ENCODE assay signal across 10 cellular contexts in the genomic region with DNA sequence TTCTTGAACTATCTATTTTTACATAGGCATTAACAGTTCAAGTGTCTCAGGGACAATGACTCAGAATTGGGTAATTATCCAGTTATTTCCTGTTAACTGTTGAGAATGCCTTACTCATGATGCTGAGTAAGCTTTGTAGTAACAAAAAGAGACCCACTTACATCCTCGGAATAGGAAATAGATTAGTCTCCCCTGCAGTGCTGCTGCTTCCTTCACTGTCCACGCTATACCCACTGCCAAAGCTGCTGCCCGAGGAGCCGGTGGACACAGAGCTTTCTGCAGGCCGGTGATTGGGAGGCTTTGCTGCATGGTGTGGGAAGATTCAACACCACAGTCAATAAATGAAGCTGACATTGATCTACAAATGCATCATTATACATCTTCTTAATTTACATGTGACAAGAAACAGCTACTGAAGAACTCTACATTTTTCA.
DNase-seq lines count a peak whose midpoint lies in the region; ATAC-seq and TF ChIP-seq lines count a peak whose summit lies in the region.
"Had no signal": no experiment of that assay in that cellular context is flagged by ENCODE, and none has a peak within 500 bp of the region (broad histone marks: within the 10 kb centered on the region; RNA-seq: fewer than 3 reads in every experiment).

No MANE protein-coding gene starts in this region.

- DNase-seq in ACHN: peak; percentile 97
- DNase-seq in HT1080 (ENCODE audit: low read depth): peak; percentile 94
- peak; percentile 92 for DNase-seq in SK-N-DZ (ENCODE audit: low spot score)
- DNase-seq in fibroblast of villous mesenchyme (ENCODE audit: low read depth): peak; percentile 78
- DNase-seq in NCI-H82 (lab: John Stamatoyannopoulos, UW): no peak
- no peak for DNase-seq in NCI-H187 treated with DMSO at 0.1 percent for 48 hours (lab: John Stamatoyannopoulos, UW)
- no peak for DNase-seq in RPMI8226
- DNase-seq: CD8-positive, alpha-beta T cell; NCI-H1436 treated with DMSO at 0.1 percent for 48 hours had no signal

- in situ Hi-C loops in ACHN (cut with HindIII; ENCODE audit: low pct_ligation_motif_present, low pct_unique_long_range_greater_than_20kb, low sequenced_read_pairs): no loop called here

- ATAC-seq in HG02642 (IDR thresholded peaks at IDR 0.05; ENCODE audit: poor library complexity, unreplicated experiment): no peak
- ATAC-seq: CD8-positive, alpha-beta T cell had no signal

- TF ChIP-seq CTCF in fibroblast of villous mesenchyme (IDR thresholded peaks at IDR 0.05; ENCODE audit: insufficient read depth, low read depth, low read length): no peak

- H3K4me3 ChIP-seq in fibroblast of villous mesenchyme (ENCODE audit: low read depth, low read length): peak overlapping the region; percentile 14

Comparison
In these comparisons a context has a peak if more than half of its experiments do, and no peak if none do; other contexts are left out.
1. DNase-seq: peak in ACHN (single experiment), HT1080 (single experiment), SK-N-DZ (single experiment) and fibroblast of villous mesenchyme (single experiment); none in NCI-H82 (single experiment), NCI-H187 treated with DMSO at 0.1 percent for 48 hours (single experiment) and RPMI8226 (single experiment).